ENCODE assay signal across 1 cellular context in genomic region chr1:28926629-28927441, GRCh38.
TF ChIP-seq lines count a peak whose summit lies in the region.

No MANE protein-coding gene starts in this region.

TF ChIP-seq in HepG2, 621 proteins besides CTCF, POLR2A, EP300 and RAD21 (continued from another document and continues in another):
- TF ChIP-seq FOXP4 (CRISPR knock-in tag; IDR thresholded peaks at IDR 0.05) (peak; percentile 93), CEBPG (CRISPR knock-in tag; IDR thresholded peaks at IDR 0.05) (peak; percentile 51; the same call in 1 of the 2 replicates), NFE2L2 (IDR thresholded peaks at IDR 0.05; ENCODE audit: low read length) (no peak), GATAD2A (CRISPR knock-in tag; IDR thresholded peaks at IDR 0.05) (peak; percentile 81), ZNF101 (CRISPR knock-in tag; IDR thresholded peaks at IDR 0.05; ENCODE audit: borderline replicate concordance, low read depth) (no peak), SCMH1 (CRISPR knock-in tag; IDR thresholded peaks at IDR 0.05; ENCODE audit: borderline replicate concordance) (no peak), KDM1A (CRISPR knock-in tag; IDR thresholded peaks at IDR 0.05) (peak; percentile 92), HDAC6 (IDR thresholded peaks at IDR 0.05; ENCODE audit: low read depth, low read length) (no peak), GABPB1 (CRISPR knock-in tag; IDR thresholded peaks at IDR 0.05) (peak; percentile 68), TFE3 (CRISPR knock-in tag; IDR thresholded peaks at IDR 0.05) (peak; percentile 99), ZBTB7B (CRISPR knock-in tag; IDR thresholded peaks at IDR 0.05) (no peak), CHCHD3 (CRISPR knock-in tag; IDR thresholded peaks at IDR 0.05) (no peak), RNF219 (CRISPR knock-in tag; IDR thresholded peaks at IDR 0.05) (no peak), ZFP36 (IDR thresholded peaks at IDR 0.05; ENCODE audit: borderline replicate concordance, low read depth, low read length, partially characterized antibody) (no peak), MAFG (CRISPR knock-in tag; IDR thresholded peaks at IDR 0.05) (no peak), FOSL2 (CRISPR knock-in tag; IDR thresholded peaks at IDR 0.05) (peak; percentile 30; the same call in 1 of the 2 replicates), ZNF777 (CRISPR knock-in tag; IDR thresholded peaks at IDR 0.05) (no peak), SAP130 (CRISPR knock-in tag; IDR thresholded peaks at IDR 0.05; ENCODE audit: low read depth) (peak; percentile 90), RCOR2 (CRISPR knock-in tag; IDR thresholded peaks at IDR 0.05) (peak; percentile 93), ZNF207 (IDR thresholded peaks at IDR 0.05; ENCODE audit: borderline replicate concordance) (no peak), CSRNP2 (CRISPR knock-in tag; conservative IDR thresholded peaks at IDR 0.05; ENCODE audit: low read depth) (no peak), ERF (CRISPR knock-in tag; IDR thresholded peaks at IDR 0.05) (peak; percentile 80), SIN3A (IDR thresholded peaks at IDR 0.05; ENCODE audit: borderline replicate concordance, low read depth, low read length) (no peak), NKX3-1 (CRISPR knock-in tag; IDR thresholded peaks at IDR 0.05) (no peak), ELF3 (CRISPR knock-in tag; IDR thresholded peaks at IDR 0.05) (peak; percentile 95), NONO (IDR thresholded peaks at IDR 0.05) (no peak), NONO (CRISPR knock-in tag; conservative IDR thresholded peaks at IDR 0.05) (no peak), ZNF367 (CRISPR knock-in tag; IDR thresholded peaks at IDR 0.05; ENCODE audit: borderline replicate concordance) (no peak), ZC3H13 (CRISPR knock-in tag; IDR thresholded peaks at IDR 0.05) (no peak), IKZF5 (CRISPR knock-in tag; IDR thresholded peaks at IDR 0.05) (0 out of 2 replicates have a peak, but pooled peaks have one; percentile 34), ZMYM3 (CRISPR knock-in tag; IDR thresholded peaks at IDR 0.05) (peak; percentile 86), ZNF484 (CRISPR knock-in tag; IDR thresholded peaks at IDR 0.05; ENCODE audit: borderline replicate concordance, low read depth) (no peak), KDM6A (CRISPR knock-in tag; IDR thresholded peaks at IDR 0.05; ENCODE audit: low read depth) (0 out of 2 replicates have a peak, but pooled peaks have one; percentile 52), RARA (CRISPR knock-in tag; IDR thresholded peaks at IDR 0.05) (peak; percentile 37; the same call in 1 of the 2 replicates), THYN1 (CRISPR knock-in tag; IDR thresholded peaks at IDR 0.05; ENCODE audit: borderline replicate concordance, low read depth) (0 out of 2 replicates have a peak, but pooled peaks have one; percentile 49), ZNF598 (CRISPR knock-in tag; IDR thresholded peaks at IDR 0.05; ENCODE audit: borderline replicate concordance) (no peak), ETV5 (CRISPR knock-in tag; IDR thresholded peaks at IDR 0.05; ENCODE audit: borderline replicate concordance) (peak; percentile 99), ISX (CRISPR knock-in tag; conservative IDR thresholded peaks at IDR 0.05) (no peak), SRY (CRISPR knock-in tag; IDR thresholded peaks at IDR 0.05) (no peak), THAP11 (CRISPR knock-in tag; IDR thresholded peaks at IDR 0.05) (peak; percentile 55), RBM22 (optimal IDR thresholded peaks at IDR 0.05; ENCODE audit: low read length) (no peak), MAFF (IDR thresholded peaks at IDR 0.05; ENCODE audit: low read depth, low read length) (no peak), TEAD2 (CRISPR knock-in tag; IDR thresholded peaks at IDR 0.05) (no peak), HOXA3 (CRISPR knock-in tag; IDR thresholded peaks at IDR 0.05) (no peak), ATAD3A (CRISPR knock-in tag; IDR thresholded peaks at IDR 0.05) (no peak), MEF2D (CRISPR knock-in tag; IDR thresholded peaks at IDR 0.05) (no peak), MXD4 (CRISPR knock-in tag; IDR thresholded peaks at IDR 0.05) (no peak)
- TF ChIP-seq, protein P1, sequence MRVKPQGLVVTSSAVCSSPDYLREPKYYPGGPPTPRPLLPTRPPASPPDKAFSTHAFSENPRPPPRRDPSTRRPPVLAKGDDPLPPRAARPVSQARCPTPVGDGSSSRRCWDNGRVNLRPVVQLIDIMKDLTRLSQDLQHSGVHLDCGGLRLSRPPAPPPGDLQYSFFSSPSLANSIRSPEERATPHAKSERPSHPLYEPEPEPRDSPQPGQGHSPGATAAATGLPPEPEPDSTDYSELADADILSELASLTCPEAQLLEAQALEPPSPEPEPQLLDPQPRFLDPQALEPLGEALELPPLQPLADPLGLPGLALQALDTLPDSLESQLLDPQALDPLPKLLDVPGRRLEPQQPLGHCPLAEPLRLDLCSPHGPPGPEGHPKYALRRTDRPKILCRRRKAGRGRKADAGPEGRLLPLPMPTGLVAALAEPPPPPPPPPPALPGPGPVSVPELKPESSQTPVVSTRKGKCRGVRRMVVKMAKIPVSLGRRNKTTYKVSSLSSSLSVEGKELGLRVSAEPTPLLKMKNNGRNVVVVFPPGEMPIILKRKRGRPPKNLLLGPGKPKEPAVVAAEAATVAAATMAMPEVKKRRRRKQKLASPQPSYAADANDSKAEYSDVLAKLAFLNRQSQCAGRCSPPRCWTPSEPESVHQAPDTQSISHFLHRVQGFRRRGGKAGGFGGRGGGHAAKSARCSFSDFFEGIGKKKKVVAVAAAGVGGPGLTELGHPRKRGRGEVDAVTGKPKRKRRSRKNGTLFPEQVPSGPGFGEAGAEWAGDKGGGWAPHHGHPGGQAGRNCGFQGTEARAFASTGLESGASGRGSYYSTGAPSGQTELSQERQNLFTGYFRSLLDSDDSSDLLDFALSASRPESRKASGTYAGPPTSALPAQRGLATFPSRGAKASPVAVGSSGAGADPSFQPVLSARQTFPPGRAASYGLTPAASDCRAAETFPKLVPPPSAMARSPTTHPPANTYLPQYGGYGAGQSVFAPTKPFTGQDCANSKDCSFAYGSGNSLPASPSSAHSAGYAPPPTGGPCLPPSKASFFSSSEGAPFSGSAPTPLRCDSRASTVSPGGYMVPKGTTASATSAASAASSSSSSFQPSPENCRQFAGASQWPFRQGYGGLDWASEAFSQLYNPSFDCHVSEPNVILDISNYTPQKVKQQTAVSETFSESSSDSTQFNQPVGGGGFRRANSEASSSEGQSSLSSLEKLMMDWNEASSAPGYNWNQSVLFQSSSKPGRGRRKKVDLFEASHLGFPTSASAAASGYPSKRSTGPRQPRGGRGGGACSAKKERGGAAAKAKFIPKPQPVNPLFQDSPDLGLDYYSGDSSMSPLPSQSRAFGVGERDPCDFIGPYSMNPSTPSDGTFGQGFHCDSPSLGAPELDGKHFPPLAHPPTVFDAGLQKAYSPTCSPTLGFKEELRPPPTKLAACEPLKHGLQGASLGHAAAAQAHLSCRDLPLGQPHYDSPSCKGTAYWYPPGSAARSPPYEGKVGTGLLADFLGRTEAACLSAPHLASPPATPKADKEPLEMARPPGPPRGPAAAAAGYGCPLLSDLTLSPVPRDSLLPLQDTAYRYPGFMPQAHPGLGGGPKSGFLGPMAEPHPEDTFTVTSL (CRISPR knock-in tag; IDR thresholded peaks at IDR 0.05; ENCODE audit: borderline replicate concordance), result peak; percentile 68; the same call in 1 of the 2 replicates
- TF ChIP-seq, protein P2, sequence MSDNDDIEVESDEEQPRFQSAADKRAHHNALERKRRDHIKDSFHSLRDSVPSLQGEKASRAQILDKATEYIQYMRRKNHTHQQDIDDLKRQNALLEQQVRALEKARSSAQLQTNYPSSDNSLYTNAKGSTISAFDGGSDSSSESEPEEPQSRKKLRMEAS (IDR thresholded peaks at IDR 0.05), result peak; percentile 52; the same call in 1 of the 2 replicates
- TF ChIP-seq, protein P3, sequence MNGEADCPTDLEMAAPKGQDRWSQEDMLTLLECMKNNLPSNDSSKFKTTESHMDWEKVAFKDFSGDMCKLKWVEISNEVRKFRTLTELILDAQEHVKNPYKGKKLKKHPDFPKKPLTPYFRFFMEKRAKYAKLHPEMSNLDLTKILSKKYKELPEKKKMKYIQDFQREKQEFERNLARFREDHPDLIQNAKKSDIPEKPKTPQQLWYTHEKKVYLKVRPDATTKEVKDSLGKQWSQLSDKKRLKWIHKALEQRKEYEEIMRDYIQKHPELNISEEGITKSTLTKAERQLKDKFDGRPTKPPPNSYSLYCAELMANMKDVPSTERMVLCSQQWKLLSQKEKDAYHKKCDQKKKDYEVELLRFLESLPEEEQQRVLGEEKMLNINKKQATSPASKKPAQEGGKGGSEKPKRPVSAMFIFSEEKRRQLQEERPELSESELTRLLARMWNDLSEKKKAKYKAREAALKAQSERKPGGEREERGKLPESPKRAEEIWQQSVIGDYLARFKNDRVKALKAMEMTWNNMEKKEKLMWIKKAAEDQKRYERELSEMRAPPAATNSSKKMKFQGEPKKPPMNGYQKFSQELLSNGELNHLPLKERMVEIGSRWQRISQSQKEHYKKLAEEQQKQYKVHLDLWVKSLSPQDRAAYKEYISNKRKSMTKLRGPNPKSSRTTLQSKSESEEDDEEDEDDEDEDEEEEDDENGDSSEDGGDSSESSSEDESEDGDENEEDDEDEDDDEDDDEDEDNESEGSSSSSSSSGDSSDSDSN (CRISPR knock-in tag; IDR thresholded peaks at IDR 0.05), result no peak
- TF ChIP-seq, protein P4, sequence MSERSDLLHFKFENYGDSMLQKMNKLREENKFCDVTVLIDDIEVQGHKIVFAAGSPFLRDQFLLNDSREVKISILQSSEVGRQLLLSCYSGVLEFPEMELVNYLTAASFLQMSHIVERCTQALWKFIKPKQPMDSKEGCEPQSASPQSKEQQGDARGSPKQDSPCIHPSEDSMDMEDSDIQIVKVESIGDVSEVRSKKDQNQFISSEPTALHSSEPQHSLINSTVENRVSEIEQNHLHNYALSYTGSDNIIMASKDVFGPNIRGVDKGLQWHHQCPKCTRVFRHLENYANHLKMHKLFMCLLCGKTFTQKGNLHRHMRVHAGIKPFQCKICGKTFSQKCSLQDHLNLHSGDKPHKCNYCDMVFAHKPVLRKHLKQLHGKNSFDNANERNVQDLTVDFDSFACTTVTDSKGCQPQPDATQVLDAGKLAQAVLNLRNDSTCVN (CRISPR knock-in tag; IDR thresholded peaks at IDR 0.05; ENCODE audit: borderline replicate concordance), result no peak
